Comparison of ENCODE assay signal across 1 cellular context in the genomic region with DNA sequence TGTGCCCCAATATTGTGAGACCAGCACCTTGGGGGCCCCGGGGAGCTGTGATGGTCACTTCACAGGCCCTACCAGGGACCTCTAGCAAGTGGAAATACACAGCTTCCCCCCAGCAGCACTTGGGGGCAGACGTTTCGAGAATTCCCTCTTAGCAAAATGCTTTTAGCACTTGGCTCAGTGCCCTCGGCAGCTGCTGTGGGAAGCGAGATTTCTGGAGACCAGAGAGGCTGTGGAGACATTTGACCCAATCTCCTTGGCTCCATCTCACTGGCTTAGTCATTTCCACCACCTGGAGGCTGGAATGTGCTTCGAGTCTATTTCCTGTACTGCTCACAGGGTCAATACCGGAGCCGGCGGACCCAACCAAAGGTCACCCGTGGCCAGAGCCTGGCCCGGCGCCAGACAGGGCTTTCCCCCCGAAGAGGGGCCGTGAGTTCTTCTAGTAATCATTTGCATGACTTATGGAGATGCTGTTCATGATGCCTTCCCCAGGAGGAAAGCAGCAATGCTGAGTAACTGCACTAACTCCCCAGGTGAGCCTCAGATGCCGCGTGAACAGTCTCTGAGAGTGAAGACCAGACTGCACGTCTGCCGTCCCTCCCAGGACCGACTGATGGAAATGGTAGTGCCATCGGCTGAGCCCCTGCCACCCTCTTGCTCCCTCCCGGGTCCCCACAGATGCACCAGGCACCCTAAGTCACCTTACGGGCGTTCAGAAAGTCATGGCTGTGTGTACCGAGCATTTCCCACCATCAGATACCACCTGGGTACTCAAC.
TF ChIP-seq lines count a peak whose summit lies in the region.

No MANE protein-coding gene starts in this region.

TF ChIP-seq in WTC11, 78 proteins besides CTCF, POLR2A, EP300 and RAD21 (continued from another document):
- TF ChIP-seq, protein P1, sequence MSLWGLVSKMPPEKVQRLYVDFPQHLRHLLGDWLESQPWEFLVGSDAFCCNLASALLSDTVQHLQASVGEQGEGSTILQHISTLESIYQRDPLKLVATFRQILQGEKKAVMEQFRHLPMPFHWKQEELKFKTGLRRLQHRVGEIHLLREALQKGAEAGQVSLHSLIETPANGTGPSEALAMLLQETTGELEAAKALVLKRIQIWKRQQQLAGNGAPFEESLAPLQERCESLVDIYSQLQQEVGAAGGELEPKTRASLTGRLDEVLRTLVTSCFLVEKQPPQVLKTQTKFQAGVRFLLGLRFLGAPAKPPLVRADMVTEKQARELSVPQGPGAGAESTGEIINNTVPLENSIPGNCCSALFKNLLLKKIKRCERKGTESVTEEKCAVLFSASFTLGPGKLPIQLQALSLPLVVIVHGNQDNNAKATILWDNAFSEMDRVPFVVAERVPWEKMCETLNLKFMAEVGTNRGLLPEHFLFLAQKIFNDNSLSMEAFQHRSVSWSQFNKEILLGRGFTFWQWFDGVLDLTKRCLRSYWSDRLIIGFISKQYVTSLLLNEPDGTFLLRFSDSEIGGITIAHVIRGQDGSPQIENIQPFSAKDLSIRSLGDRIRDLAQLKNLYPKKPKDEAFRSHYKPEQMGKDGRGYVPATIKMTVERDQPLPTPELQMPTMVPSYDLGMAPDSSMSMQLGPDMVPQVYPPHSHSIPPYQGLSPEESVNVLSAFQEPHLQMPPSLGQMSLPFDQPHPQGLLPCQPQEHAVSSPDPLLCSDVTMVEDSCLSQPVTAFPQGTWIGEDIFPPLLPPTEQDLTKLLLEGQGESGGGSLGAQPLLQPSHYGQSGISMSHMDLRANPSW (CRISPR knock-in tag; conservative IDR thresholded peaks at IDR 0.05; ENCODE audit: low read depth) = no peak
- TF ChIP-seq GTF2I (CRISPR knock-in tag; conservative IDR thresholded peaks at IDR 0.05) = no peak
TF ChIP-seq in WTC11: peak in this region for 0.
